ENCODE assay signal across 10 cellular contexts in genomic region chr10:5809541-5810154, GRCh38. TPM values are rescaled to one million over a fixed set of nuclear protein-coding genes. Genes with fewer than 3 reads are reported as not detected.
DNase-seq lines count a peak whose midpoint lies in the region; ATAC-seq and TF ChIP-seq lines count a peak whose summit lies in the region.
"Had no signal": no experiment of that assay in that cellular context is flagged by ENCODE, and none has a peak within 500 bp of the region (broad histone marks: within the 10 kb centered on the region; RNA-seq: fewer than 3 reads in every experiment).

No MANE protein-coding gene starts in this region.

- H3K36me3 ChIP-seq in KOPT-K1 (ENCODE audit: insufficient read depth, low read length) (peaks cover 35% of the 10 kb centered on the region), body of pancreas (replicated peaks in 1 of 2; ENCODE audit: insufficient read depth in 1 of 2, low read depth in 2 of 2) (no peaks in the 10 kb centered on the region)
- peaks cover 0 to 14% (median 0%) of the 10 kb centered on the region in 3 experiments for H3K36me3 ChIP-seq in naive thymus-derived CD4-positive, alpha-beta T cell (ENCODE audit: control insufficient read depth in 2 of 3, insufficient read depth in 3 of 3, low read length in 3 of 3)

- CTCF ChIA-PET in CD4-positive, alpha-beta T cell (lab: Charles Lee), result interaction anchor here (0.6 to 1.1 kb wide), 3 partner anchors 19 to 117 kb away, joined by 3 to 6 read pairs (median 3); no protein-coding TSS in a partner anchor
- CTCF ChIA-PET in naive thymus-derived CD4-positive, alpha-beta T cell (lab: Charles Lee), result interaction anchor here (0.7 kb wide), 1 partner anchor 182 kb away, joined by 3 read pairs; no protein-coding TSS in a partner anchor

- peak overlapping the region; percentile 2 for H3K4me3 ChIP-seq in naive thymus-derived CD4-positive, alpha-beta T cell (ENCODE audit: low read length)
- no peak overlapping the region for H3K4me3 ChIP-seq in body of pancreas
- H3K4me3 ChIP-seq: lung had no signal

- H3K4me1 ChIP-seq in naive thymus-derived CD4-positive, alpha-beta T cell (ENCODE audit: control insufficient read depth in 2 of 2, insufficient read depth in 2 of 2, low read length in 2 of 2), result peaks cover 29 to 44% of the 10 kb centered on the region in 2 donors
- H3K4me1 ChIP-seq in body of pancreas, result peaks cover 51% of the 10 kb centered on the region

- no peak for DNase-seq in CD4-positive, alpha-beta T cell
- DNase-seq in central memory CD8-positive, alpha-beta T cell (ENCODE audit: low spot score in 2 of 2), result no peak
- peak in 1 of 9 donors; percentile 19 for DNase-seq in naive thymus-derived CD4-positive, alpha-beta T cell
- DNase-seq in activated CD4-positive, CD25-positive, alpha-beta regulatory T cell treated with anti-CD3 and anti-CD28 coated beads, Interleukin-2, amount 50 U/mL, for 72 hours, result no peak
- DNase-seq in GM19240 (ENCODE audit: insufficient read length, low spot score) (no peak), body of pancreas (no peak), NCI-H1105 (lab: John Stamatoyannopoulos, UW) (no peak)

- no peaks in the 10 kb centered on the region for H3K27me3 ChIP-seq in CD4-positive, alpha-beta T cell (ENCODE audit: control insufficient read depth, insufficient read depth, low read length)
- no peaks in the 10 kb centered on the region for H3K27me3 ChIP-seq in naive thymus-derived CD4-positive, alpha-beta T cell (ENCODE audit: control insufficient read depth in 2 of 2, insufficient read depth in 2 of 2, low read length in 2 of 2)
- H3K27me3 ChIP-seq in body of pancreas, result no peaks in the 10 kb centered on the region

- H3K4me1 Mint-ChIP-seq in CD4-positive, alpha-beta T cell (ENCODE audit: low read depth), result peaks cover 73% of the 10 kb centered on the region
- H3K4me1 Mint-ChIP-seq in central memory CD8-positive, alpha-beta T cell, result peaks cover 63% of the 10 kb centered on the region
- H3K4me1 Mint-ChIP-seq in naive thymus-derived CD4-positive, alpha-beta T cell, result peaks cover 51 to 77% (median 74%) of the 10 kb centered on the region in 7 donors

- no peak for TF ChIP-seq CTCF in CD4-positive, alpha-beta T cell (IDR thresholded peaks at IDR 0.05)
- no peak for TF ChIP-seq CTCF in body of pancreas (IDR thresholded peaks at IDR 0.05)

- H3K4me3 Mint-ChIP-seq in CD4-positive, alpha-beta T cell, result peak overlapping the region; percentile 95
- H3K4me3 Mint-ChIP-seq in central memory CD8-positive, alpha-beta T cell, result peak overlapping the region; percentile 91
- peak overlapping the region in 9 of 10 donors; percentile 61 to 94 (median 85) for H3K4me3 Mint-ChIP-seq in naive thymus-derived CD4-positive, alpha-beta T cell

- 17 to 22% methylated on average over 3 of the region's 3 CpGs for WGBS in body of pancreas, 2 donors

- no peaks in the 10 kb centered on the region for H3K9me3 ChIP-seq in CD4-positive, alpha-beta T cell (ENCODE audit: control insufficient read depth, low read length)
- H3K9me3 ChIP-seq in KOPT-K1 (ENCODE audit: insufficient read depth, low read length, poor library complexity, severe bottlenecking), result no peaks in the 10 kb centered on the region
- no peaks in the 10 kb centered on the region for H3K9me3 ChIP-seq in naive thymus-derived CD4-positive, alpha-beta T cell (ENCODE audit: control insufficient read depth in 2 of 3, low read length in 3 of 3)
- H3K9me3 ChIP-seq in body of pancreas, result no peaks in the 10 kb centered on the region

- H3K9me3 Mint-ChIP-seq in CD4-positive, alpha-beta T cell, result no peaks in the 10 kb centered on the region
- H3K9me3 Mint-ChIP-seq in central memory CD8-positive, alpha-beta T cell, result no peaks in the 10 kb centered on the region
- H3K9me3 Mint-ChIP-seq in naive thymus-derived CD4-positive, alpha-beta T cell, result no peaks in the 10 kb centered on the region

- intact Hi-C loops in CD4-positive, alpha-beta T cell (cut with DNase I, micrococcal nuclease), result loop anchor here in 1 of 2 experiments (5.0 kb wide), 1 partner anchor 32 kb away; no protein-coding TSS in a partner anchor
- intact Hi-C loops in naive thymus-derived CD4-positive, alpha-beta T cell (cut with micrococcal nuclease), result loop anchor here (2.0 to 10.0 kb wide), 11 partner anchors 15 to 1975 kb away; partner anchors contain the start of genes IL15RA (in 2 of the 2), ATP5F1C (in 1 of the 2), KIN (in 1 of the 2) and RBM17 (in 1 of the 2)
- intact Hi-C loops in body of pancreas (cut with DNase I), result no loop called here

- POLR2A ChIA-PET in CD4-positive, alpha-beta T cell (lab: Charles Lee), result interaction anchor here (0.6 to 2.6 kb wide), 6 partner anchors 23 to 118 kb away, joined by 3 to 18 read pairs (median 3); partner anchors contain the start of genes ANKRD16 and FBH1
- POLR2A ChIA-PET in naive thymus-derived CD4-positive, alpha-beta T cell (lab: Charles Lee), result interaction anchor here (0.6 to 3.2 kb wide), 2 partner anchors 34 to 254 kb away, joined by 3 to 14 read pairs; no protein-coding TSS in a partner anchor

- peaks cover 49% of the 10 kb centered on the region for H3K36me3 Mint-ChIP-seq in CD4-positive, alpha-beta T cell (ENCODE audit: low read depth)
- peaks cover 25% of the 10 kb centered on the region for H3K36me3 Mint-ChIP-seq in central memory CD8-positive, alpha-beta T cell (ENCODE audit: insufficient read depth)
- peaks cover 0 to 27% (median 9%) of the 10 kb centered on the region in 5 donors for H3K36me3 Mint-ChIP-seq in naive thymus-derived CD4-positive, alpha-beta T cell

- no peak for TF ChIP-seq POLR2A in body of pancreas (IDR thresholded peaks at IDR 0.05)

- H3K27me3 Mint-ChIP-seq in CD4-positive, alpha-beta T cell, result no peaks in the 10 kb centered on the region
- H3K27me3 Mint-ChIP-seq in central memory CD8-positive, alpha-beta T cell, result no peaks in the 10 kb centered on the region
- no peaks in the 10 kb centered on the region for H3K27me3 Mint-ChIP-seq in naive thymus-derived CD4-positive, alpha-beta T cell

- no peak for ATAC-seq in CD4-positive, alpha-beta T cell (ENCODE audit: poor library complexity)
- no peak for ATAC-seq in central memory CD8-positive, alpha-beta T cell (replicated peaks; ENCODE audit: extremely low read depth, poor library complexity, severe bottlenecking)
- ATAC-seq in naive thymus-derived CD4-positive, alpha-beta T cell, result no peak
- no peak for ATAC-seq in body of pancreas

- peak overlapping the region; percentile 89 for H3K27ac Mint-ChIP-seq in CD4-positive, alpha-beta T cell
- peak overlapping the region; percentile 89 for H3K27ac Mint-ChIP-seq in central memory CD8-positive, alpha-beta T cell (ENCODE audit: low read depth)
- H3K27ac Mint-ChIP-seq in naive thymus-derived CD4-positive, alpha-beta T cell, result peak overlapping the region; percentile 36 to 89 (median 73)

- H3K27ac ChIP-seq in CD4-positive, alpha-beta T cell (ENCODE audit: low read depth, low read length), result no peak overlapping the region
- peak overlapping the region; percentile 2 for H3K27ac ChIP-seq in KOPT-K1 (ENCODE audit: low read depth, low read length, poor library complexity, severe bottlenecking)
- H3K27ac ChIP-seq in naive thymus-derived CD4-positive, alpha-beta T cell (ENCODE audit: low read depth, low read length), result peak overlapping the region; percentile 39
- H3K27ac ChIP-seq in body of pancreas, result peak overlapping the region in 1 of 4 donors; percentile 46
- H3K27ac ChIP-seq: SK-N-MC had no signal

RNA-seq across cellular contexts. Expression of gene GDI2, which starts 3.6 kb away (rescaled TPM):
- 10 to 100 TPM; 78.1 to 82.3 TPM for total RNA-seq in CD4-positive, alpha-beta T cell
- 100 to 1,000 TPM in 4 of 5 experiments, 10 to 100 TPM in 1; 85.3 to 236 (median 121) TPM for total RNA-seq in naive thymus-derived CD4-positive, alpha-beta T cell
- polyA plus RNA-seq in naive thymus-derived CD4-positive, alpha-beta T cell, result 100 to 1,000 TPM; 144 to 186 TPM
- 100 to 1,000 TPM; 179 to 185 TPM for total RNA-seq in body of pancreas
